1 cellular context compared by ENCODE assay signal in genomic region chr5:146878471-146879172, GRCh38.
TF ChIP-seq lines count a peak whose summit lies in the region.

PPP2R2B (minus strand) TSS chr5:146878757.

TF ChIP-seq in HEK293, 187 proteins besides CTCF, POLR2A, EP300 and RAD21 (continued from another document and continues in another):
- TF ChIP-seq, protein P1, sequence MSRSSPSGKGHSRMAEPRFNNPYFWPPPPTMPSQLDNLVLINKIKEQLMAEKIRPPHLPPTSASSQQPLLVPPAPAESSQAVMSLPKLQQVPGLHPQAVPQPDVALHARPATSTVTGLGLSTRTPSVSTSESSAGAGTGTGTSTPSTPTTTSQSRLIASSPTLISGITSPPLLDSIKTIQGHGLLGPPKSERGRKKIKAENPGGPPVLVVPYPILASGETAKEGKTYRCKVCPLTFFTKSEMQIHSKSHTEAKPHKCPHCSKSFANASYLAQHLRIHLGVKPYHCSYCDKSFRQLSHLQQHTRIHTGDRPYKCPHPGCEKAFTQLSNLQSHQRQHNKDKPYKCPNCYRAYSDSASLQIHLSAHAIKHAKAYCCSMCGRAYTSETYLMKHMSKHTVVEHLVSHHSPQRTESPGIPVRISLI (tag by site-specific recombination; IDR thresholded peaks at IDR 0.05): no peak
- TF ChIP-seq ZNF341 (tag by site-specific recombination; IDR thresholded peaks at IDR 0.05; ENCODE audit: low read depth): peak; percentile 93
- TF ChIP-seq ZNF23 (tag by site-specific recombination; IDR thresholded peaks at IDR 0.05; ENCODE audit: borderline replicate concordance): no peak
- TF ChIP-seq ZNF501 (tag by site-specific recombination; IDR thresholded peaks at IDR 0.05): no peak
- TF ChIP-seq, protein P2, sequence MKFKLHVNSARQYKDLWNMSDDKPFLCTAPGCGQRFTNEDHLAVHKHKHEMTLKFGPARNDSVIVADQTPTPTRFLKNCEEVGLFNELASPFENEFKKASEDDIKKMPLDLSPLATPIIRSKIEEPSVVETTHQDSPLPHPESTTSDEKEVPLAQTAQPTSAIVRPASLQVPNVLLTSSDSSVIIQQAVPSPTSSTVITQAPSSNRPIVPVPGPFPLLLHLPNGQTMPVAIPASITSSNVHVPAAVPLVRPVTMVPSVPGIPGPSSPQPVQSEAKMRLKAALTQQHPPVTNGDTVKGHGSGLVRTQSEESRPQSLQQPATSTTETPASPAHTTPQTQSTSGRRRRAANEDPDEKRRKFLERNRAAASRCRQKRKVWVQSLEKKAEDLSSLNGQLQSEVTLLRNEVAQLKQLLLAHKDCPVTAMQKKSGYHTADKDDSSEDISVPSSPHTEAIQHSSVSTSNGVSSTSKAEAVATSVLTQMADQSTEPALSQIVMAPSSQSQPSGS (tag by site-specific recombination; IDR thresholded peaks at IDR 0.05; ENCODE audit: low read depth): no peak
- TF ChIP-seq ZNF398 (tag by site-specific recombination; IDR thresholded peaks at IDR 0.05): no peak; the same call in 1 of the 2 replicates
- no peak for TF ChIP-seq ZNF311 (tag by site-specific recombination; IDR thresholded peaks at IDR 0.05; ENCODE audit: borderline replicate concordance)
- TF ChIP-seq ZNF24 (tag by site-specific recombination; IDR thresholded peaks at IDR 0.05): no peak
- TF ChIP-seq OSR2 (tag by site-specific recombination; IDR thresholded peaks at IDR 0.05): peak; percentile 84
- TF ChIP-seq MYNN (tag by site-specific recombination; IDR thresholded peaks at IDR 0.05; ENCODE audit: borderline replicate concordance): no peak
- TF ChIP-seq EGR2 (tag by site-specific recombination; IDR thresholded peaks at IDR 0.05; ENCODE audit: low read depth): peak; percentile 76
- TF ChIP-seq ZNF692 (tag by site-specific recombination; IDR thresholded peaks at IDR 0.05): no peak
- TF ChIP-seq, protein P3, sequence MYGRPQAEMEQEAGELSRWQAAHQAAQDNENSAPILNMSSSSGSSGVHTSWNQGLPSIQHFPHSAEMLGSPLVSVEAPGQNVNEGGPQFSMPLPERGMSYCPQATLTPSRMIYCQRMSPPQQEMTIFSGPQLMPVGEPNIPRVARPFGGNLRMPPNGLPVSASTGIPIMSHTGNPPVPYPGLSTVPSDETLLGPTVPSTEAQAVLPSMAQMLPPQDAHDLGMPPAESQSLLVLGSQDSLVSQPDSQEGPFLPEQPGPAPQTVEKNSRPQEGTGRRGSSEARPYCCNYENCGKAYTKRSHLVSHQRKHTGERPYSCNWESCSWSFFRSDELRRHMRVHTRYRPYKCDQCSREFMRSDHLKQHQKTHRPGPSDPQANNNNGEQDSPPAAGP (tag by site-specific recombination; IDR thresholded peaks at IDR 0.05): no peak
- TF ChIP-seq, protein P4, sequence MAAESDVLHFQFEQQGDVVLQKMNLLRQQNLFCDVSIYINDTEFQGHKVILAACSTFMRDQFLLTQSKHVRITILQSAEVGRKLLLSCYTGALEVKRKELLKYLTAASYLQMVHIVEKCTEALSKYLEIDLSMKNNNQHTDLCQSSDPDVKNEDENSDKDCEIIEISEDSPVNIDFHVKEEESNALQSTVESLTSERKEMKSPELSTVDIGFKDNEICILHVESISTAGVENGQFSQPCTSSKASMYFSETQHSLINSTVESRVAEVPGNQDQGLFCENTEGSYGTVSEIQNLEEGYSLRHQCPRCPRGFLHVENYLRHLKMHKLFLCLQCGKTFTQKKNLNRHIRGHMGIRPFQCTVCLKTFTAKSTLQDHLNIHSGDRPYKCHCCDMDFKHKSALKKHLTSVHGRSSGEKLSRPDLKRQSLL (tag by site-specific recombination; IDR thresholded peaks at IDR 0.05): no peak
- peak; percentile 84 for TF ChIP-seq GLIS2 (tag by site-specific recombination; IDR thresholded peaks at IDR 0.05)
- TF ChIP-seq, protein P5, sequence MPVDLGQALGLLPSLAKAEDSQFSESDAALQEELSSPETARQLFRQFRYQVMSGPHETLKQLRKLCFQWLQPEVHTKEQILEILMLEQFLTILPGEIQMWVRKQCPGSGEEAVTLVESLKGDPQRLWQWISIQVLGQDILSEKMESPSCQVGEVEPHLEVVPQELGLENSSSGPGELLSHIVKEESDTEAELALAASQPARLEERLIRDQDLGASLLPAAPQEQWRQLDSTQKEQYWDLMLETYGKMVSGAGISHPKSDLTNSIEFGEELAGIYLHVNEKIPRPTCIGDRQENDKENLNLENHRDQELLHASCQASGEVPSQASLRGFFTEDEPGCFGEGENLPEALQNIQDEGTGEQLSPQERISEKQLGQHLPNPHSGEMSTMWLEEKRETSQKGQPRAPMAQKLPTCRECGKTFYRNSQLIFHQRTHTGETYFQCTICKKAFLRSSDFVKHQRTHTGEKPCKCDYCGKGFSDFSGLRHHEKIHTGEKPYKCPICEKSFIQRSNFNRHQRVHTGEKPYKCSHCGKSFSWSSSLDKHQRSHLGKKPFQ (tag by site-specific recombination; IDR thresholded peaks at IDR 0.05): no peak
- no peak for TF ChIP-seq GLIS1 (tag by site-specific recombination; IDR thresholded peaks at IDR 0.05)
- TF ChIP-seq ZNF157 (tag by site-specific recombination; IDR thresholded peaks at IDR 0.05): no peak
- peak; percentile 71; the same call in 1 of the 2 replicates for TF ChIP-seq ZNF169 (tag by site-specific recombination; IDR thresholded peaks at IDR 0.05)
- TF ChIP-seq BCL11A (tag by site-specific recombination; IDR thresholded peaks at IDR 0.05; ENCODE audit: low read depth): no peak
- TF ChIP-seq ZNF701 (tag by site-specific recombination; IDR thresholded peaks at IDR 0.05): no peak
- TF ChIP-seq ZNF843 (tag by site-specific recombination; IDR thresholded peaks at IDR 0.05): no peak
- no peak for TF ChIP-seq ZNF394 (tag by site-specific recombination; IDR thresholded peaks at IDR 0.05; ENCODE audit: borderline replicate concordance)
- no peak for TF ChIP-seq ZNF433 (tag by site-specific recombination; IDR thresholded peaks at IDR 0.05; ENCODE audit: low read depth)
- TF ChIP-seq HOXA7 (CRISPR knock-in tag; IDR thresholded peaks at IDR 0.05; ENCODE audit: borderline replicate concordance): no peak
- TF ChIP-seq, protein P6, sequence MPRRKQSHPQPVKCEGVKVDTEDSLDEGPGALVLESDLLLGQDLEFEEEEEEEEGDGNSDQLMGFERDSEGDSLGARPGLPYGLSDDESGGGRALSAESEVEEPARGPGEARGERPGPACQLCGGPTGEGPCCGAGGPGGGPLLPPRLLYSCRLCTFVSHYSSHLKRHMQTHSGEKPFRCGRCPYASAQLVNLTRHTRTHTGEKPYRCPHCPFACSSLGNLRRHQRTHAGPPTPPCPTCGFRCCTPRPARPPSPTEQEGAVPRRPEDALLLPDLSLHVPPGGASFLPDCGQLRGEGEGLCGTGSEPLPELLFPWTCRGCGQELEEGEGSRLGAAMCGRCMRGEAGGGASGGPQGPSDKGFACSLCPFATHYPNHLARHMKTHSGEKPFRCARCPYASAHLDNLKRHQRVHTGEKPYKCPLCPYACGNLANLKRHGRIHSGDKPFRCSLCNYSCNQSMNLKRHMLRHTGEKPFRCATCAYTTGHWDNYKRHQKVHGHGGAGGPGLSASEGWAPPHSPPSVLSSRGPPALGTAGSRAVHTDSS (tag by site-specific recombination; IDR thresholded peaks at IDR 0.05): no peak
- no peak for TF ChIP-seq KLF1 (tag by site-specific recombination; IDR thresholded peaks at IDR 0.05)
- peak; percentile 80 for TF ChIP-seq SCRT2 (tag by site-specific recombination; IDR thresholded peaks at IDR 0.05)
- no peak for TF ChIP-seq ZSCAN18 (tag by site-specific recombination; IDR thresholded peaks at IDR 0.05)
- TF ChIP-seq ZNF639 (tag by site-specific recombination; IDR thresholded peaks at IDR 0.05): no peak
- TF ChIP-seq ZNF837 (tag by site-specific recombination; IDR thresholded peaks at IDR 0.05): no peak
- no peak for TF ChIP-seq ZNF521 (tag by site-specific recombination; IDR thresholded peaks at IDR 0.05)
- TF ChIP-seq ZNF510 (tag by site-specific recombination; IDR thresholded peaks at IDR 0.05; ENCODE audit: insufficient replicate concordance): no peak
- no peak for TF ChIP-seq ZNF660 (tag by site-specific recombination; IDR thresholded peaks at IDR 0.05)
- TF ChIP-seq ZBTB44 (tag by site-specific recombination; IDR thresholded peaks at IDR 0.05): peak; percentile 100
- no peak for TF ChIP-seq ZNF426 (tag by site-specific recombination; IDR thresholded peaks at IDR 0.05)
- TF ChIP-seq PRDM1 (tag by site-specific recombination; IDR thresholded peaks at IDR 0.05): no peak
- TF ChIP-seq ZNF302 (tag by site-specific recombination; IDR thresholded peaks at IDR 0.05; ENCODE audit: low read depth): no peak
- no peak for TF ChIP-seq PBX3 (CRISPR knock-in tag; IDR thresholded peaks at IDR 0.05)
- TF ChIP-seq ZBTB17 (tag by site-specific recombination; IDR thresholded peaks at IDR 0.05): 0 out of 2 replicates have a peak, but pooled peaks have one; percentile 17
- no peak for TF ChIP-seq ZNF549 (tag by site-specific recombination; IDR thresholded peaks at IDR 0.05)
